ENCODE assay signal across 8 cellular contexts in the genomic region with DNA sequence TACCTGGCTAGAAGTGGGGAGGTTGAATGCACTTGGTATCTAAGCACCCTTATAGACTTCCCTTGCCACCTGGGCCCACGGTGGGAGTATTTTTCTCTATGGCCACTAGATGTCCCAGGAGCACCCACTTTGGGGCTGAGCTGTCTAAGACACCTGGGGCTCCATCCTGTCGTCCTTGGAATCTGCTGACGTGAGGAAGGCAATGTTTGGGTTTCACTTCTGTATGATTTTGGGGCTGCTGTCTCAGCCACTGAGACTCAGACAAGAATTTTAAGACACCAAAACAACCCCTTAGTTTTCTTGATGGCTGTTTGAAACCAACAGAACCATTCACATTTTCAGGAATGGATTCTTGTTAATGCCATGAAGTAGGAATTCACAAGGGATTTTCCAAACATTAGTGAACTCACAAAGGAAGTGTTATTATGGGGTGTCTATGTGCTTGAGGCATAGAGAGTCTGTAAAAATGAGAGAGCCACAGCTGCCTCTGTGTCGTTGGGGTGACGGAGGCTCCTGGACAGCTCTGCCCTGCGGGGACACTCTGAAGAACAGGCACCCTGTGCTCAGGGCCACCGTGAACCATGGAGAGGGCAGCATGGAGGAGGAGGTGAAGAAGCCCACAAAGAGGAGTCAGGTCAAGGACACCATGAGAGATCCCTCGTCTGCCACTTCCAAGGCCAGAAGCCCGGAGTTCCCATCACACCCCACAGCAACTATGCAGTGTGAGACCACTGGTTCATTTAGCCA.
A peak's percentile ranks its signal among the peaks of the same experiment; 100 is the strongest.
DNase-seq lines count a peak whose midpoint lies in the region; ATAC-seq, FAIRE-seq and TF ChIP-seq lines count a peak whose summit lies in the region.

No MANE protein-coding gene starts in this region.

- no peak overlapping the region for H2BK5ac ChIP-seq in H1 (ENCODE audit: low read depth, low read length)

- CTCF ChIA-PET in activated CD4-positive, alpha-beta memory T cell treated with anti-CD3 and anti-CD28 coated beads, Interleukin-2, amount 10 ng/mL, durations not matched to agents 7 days and 5 days (lab: Charles Lee), result interaction anchor here (0.7 to 4.1 kb wide), 18 partner anchors 9 to 202 kb away, joined by 3 to 42 read pairs (median 5); no protein-coding TSS in a partner anchor
- CTCF ChIA-PET in H1 (lab: Charles Lee; ENCODE audit: partially characterized antibody), result interaction anchor here (0.6 to 5.5 kb wide), 41 partner anchors 8 to 420 kb away, joined by 3 to 42 read pairs (median 3); a partner anchor contains a TSS

- peak overlapping the region in 1 of 2 experiments; percentile 16; a peak in 1 of 4 replicates for H3K4me2 ChIP-seq in H1 (ENCODE audit: insufficient read depth in 1 of 2, low read depth in 2 of 2, low read length in 2 of 2)

- 0 out of 2 replicates have a peak overlapping the region, but pooled peaks have one; percentile 51 for H2AFZ ChIP-seq in H1 (ENCODE audit: low read length)

- no peak overlapping the region for H3K4me3 Mint-ChIP-seq in activated CD4-positive, alpha-beta memory T cell treated with anti-CD3 and anti-CD28 coated beads, Interleukin-2, amount 10 ng/mL, durations not matched to agents 7 days and 5 days
- H3K4me3 Mint-ChIP-seq in stimulated activated naive B cell treated with anti-CD40 and anti-IgM and Interleukin-4, amounts not matched to agents 10 μg/mL and 1 μg/mL and 100 μg/mL, for 72 hours, result no peak overlapping the region

- TF ChIP-seq CTCF in AG09319 (IDR thresholded peaks at IDR 0.05; ENCODE audit: low read depth, low read length) (peak; percentile 77), H1 (IDR thresholded peaks at IDR 0.05; ENCODE audit: control extremely low read depth in 1 of 3, insufficient read depth in 1 of 3, low read depth in 1 of 3, low read length in 3 of 3) (peak; percentile 59 to 80 (median 77))

- WGBS in H1 (ENCODE audit: extremely low coverage in 1 of 2, insufficient coverage in 1 of 2, insufficient read length in 1 of 2, insufficient replicate concordance in 2 of 2, low coverage in 1 of 2, low lambda C conversion rate in 2 of 2, missing lambda C conversion rate in 1 of 2), 2 experiments, result 63% methylated on average over 9 of the region's 9 CpGs; no CpG with 5 or more reads in 1 of the 2 experiments

- H3K9me3 Mint-ChIP-seq in activated CD4-positive, alpha-beta memory T cell treated with anti-CD3 and anti-CD28 coated beads, Interleukin-2, amount 10 ng/mL, durations not matched to agents 7 days and 5 days, result no peaks in the 10 kb centered on the region
- H3K9me3 Mint-ChIP-seq in stimulated activated naive B cell treated with anti-CD40 and anti-IgM and Interleukin-4, amounts not matched to agents 10 μg/mL and 1 μg/mL and 100 μg/mL, for 72 hours, result no peaks in the 10 kb centered on the region

- no peaks in the 10 kb centered on the region for H3K79me1 ChIP-seq in H1 (ENCODE audit: low read depth, low read length)

- H3K9ac ChIP-seq in H1 (replicated peaks in 1 of 4; ENCODE audit: extremely low read depth in 1 of 4, low read depth in 3 of 4, low read length in 3 of 4), result no peak overlapping the region

- H4K20me1 ChIP-seq in H1 (replicated peaks in 1 of 2; ENCODE audit: control insufficient read depth in 1 of 2, insufficient read depth in 2 of 2, low read length in 2 of 2), result no peaks in the 10 kb centered on the region

- H3K23me2 ChIP-seq in H1 (ENCODE audit: low read depth, low read length), result no peaks in the 10 kb centered on the region

- H2BK20ac ChIP-seq in H1 (ENCODE audit: low read length), result 0 out of 2 replicates have a peak overlapping the region, but pooled peaks have one; percentile 9

- no peaks in the 10 kb centered on the region for H3K79me2 ChIP-seq in H1 (ENCODE audit: control insufficient read depth in 1 of 2, insufficient read depth in 2 of 2, low read length in 2 of 2)

- H3K4me1 Mint-ChIP-seq in activated CD4-positive, alpha-beta memory T cell treated with anti-CD3 and anti-CD28 coated beads, Interleukin-2, amount 10 ng/mL, durations not matched to agents 7 days and 5 days, result peaks cover 14% of the 10 kb centered on the region
- peaks cover 11 to 20% of the 10 kb centered on the region in 2 donors for H3K4me1 Mint-ChIP-seq in stimulated activated naive B cell treated with anti-CD40 and anti-IgM and Interleukin-4, amounts not matched to agents 10 μg/mL and 1 μg/mL and 100 μg/mL, for 72 hours

- TF ChIP-seq EP300 in H1 (IDR thresholded peaks at IDR 0.05; ENCODE audit: borderline replicate concordance in 1 of 2, low read depth in 2 of 2, low read length in 2 of 2), result no peak

- H3K4me1 ChIP-seq in H1 (replicated peaks in 1 of 4; ENCODE audit: control insufficient read depth in 3 of 4, insufficient read depth in 4 of 4, low read length in 3 of 4) (peaks cover 0 to 13% (median 6%) of the 10 kb centered on the region in 4 experiments; a peak in 5 of 7 replicates), muscle layer of duodenum (ENCODE audit: control insufficient read depth in 1 of 2, insufficient read depth in 2 of 2, low read length in 2 of 2) (peaks cover 5 to 24% of the 10 kb centered on the region in 2 donors)

- peak; percentile 96 for FAIRE-seq in H1 (lab: Jason Lieb, UNC)

- no peak overlapping the region for H4K8ac ChIP-seq in H1 (ENCODE audit: extremely low read depth, insufficient read depth, low read length)

- H4K5ac ChIP-seq in H1 (ENCODE audit: insufficient read length, low read depth, low read length), result no peak overlapping the region

- DNase-seq in AG09319 (ENCODE audit: extremely low read depth, low read depth), result no peak
- peak; percentile 58 for DNase-seq in NCI-H524 treated with DMSO at 0.1 percent for 48 hours (lab: John Stamatoyannopoulos, UW)
- DNase-seq in activated CD4-positive, alpha-beta memory T cell treated with anti-CD3 and anti-CD28 coated beads, Interleukin-2, amount 10 ng/mL, durations not matched to agents 7 days and 5 days, result peak; percentile 73
- peak; percentile 49 to 76 for DNase-seq in H1 (ENCODE audit: low read depth in 1 of 2, low spot score in 2 of 2)
- DNase-seq in stimulated activated naive B cell treated with anti-CD40 and anti-IgM and Interleukin-4, amounts not matched to agents 10 μg/mL and 1 μg/mL and 100 μg/mL, for 72 hours, result peak; percentile 58

- H3K27me3 ChIP-seq in H1 (replicated peaks in 1 of 4; ENCODE audit: control insufficient read depth in 3 of 4, extremely low read depth in 1 of 4, insufficient read depth in 3 of 4, low read length in 3 of 4) (no peaks in the 10 kb centered on the region), muscle layer of duodenum (ENCODE audit: low read depth, low read length) (no peaks in the 10 kb centered on the region)

- peaks cover 10% of the 10 kb centered on the region for H3K27me3 Mint-ChIP-seq in activated CD4-positive, alpha-beta memory T cell treated with anti-CD3 and anti-CD28 coated beads, Interleukin-2, amount 10 ng/mL, durations not matched to agents 7 days and 5 days
- H3K27me3 Mint-ChIP-seq in stimulated activated naive B cell treated with anti-CD40 and anti-IgM and Interleukin-4, amounts not matched to agents 10 μg/mL and 1 μg/mL and 100 μg/mL, for 72 hours, result peaks cover 16 to 24% of the 10 kb centered on the region in 2 donors

- H2BK12ac ChIP-seq in H1 (ENCODE audit: low read depth, low read length), result peak overlapping the region; percentile 82; the same call in 1 of the 2 replicates

- no peak for TF ChIP-seq POLR2A in H1 (IDR thresholded peaks at IDR 0.05; ENCODE audit: control extremely low read depth in 1 of 2, low read depth in 2 of 2, low read length in 2 of 2)

- peak; percentile 91 to 93 for TF ChIP-seq RAD21 in H1 (IDR thresholded peaks at IDR 0.05 in 1 of 2, conservative IDR thresholded peaks at IDR 0.05 in 1 of 2; ENCODE audit: low read depth in 2 of 2, low read length in 2 of 2)

- ATAC-seq in GM18858 (IDR thresholded peaks at IDR 0.05; ENCODE audit: unreplicated experiment) (peak; percentile 79), HG03135 (IDR thresholded peaks at IDR 0.05; ENCODE audit: unreplicated experiment) (peak; percentile 94)
- ATAC-seq in stimulated activated naive B cell treated with anti-CD40 and anti-IgM and Interleukin-4, amounts not matched to agents 10 μg/mL and 1 μg/mL and 100 μg/mL, for 72 hours (replicated peaks), result peak; percentile 98

- no peak overlapping the region for H2BK15ac ChIP-seq in H1 (ENCODE audit: low read length)

- H3K27ac ChIP-seq in H1 (ENCODE audit: low read depth, low read length), result no peak overlapping the region
- peak overlapping the region; percentile 42 for H3K27ac ChIP-seq in muscle layer of duodenum (ENCODE audit: low read length)

- H3K23ac ChIP-seq in H1 (ENCODE audit: insufficient read length), result no peak overlapping the region

- no peak overlapping the region; the same call in 1 of the 2 replicates for H3K18ac ChIP-seq in H1 (ENCODE audit: extremely low read depth, low read length)

- no peak overlapping the region for H3K14ac ChIP-seq in H1 (ENCODE audit: insufficient read length)

- POLR2A ChIA-PET in activated CD4-positive, alpha-beta memory T cell treated with anti-CD3 and anti-CD28 coated beads, Interleukin-2, amount 10 ng/mL, durations not matched to agents 7 days and 5 days (lab: Charles Lee), result interaction anchor here (1.0 to 1.8 kb wide), 2 partner anchors 107 to 172 kb away, joined by 4 to 5 read pairs; a partner anchor contains a TSS
- POLR2A ChIA-PET in H1 (lab: Charles Lee; ENCODE audit: partially characterized antibody), result interaction anchor here (0.9 kb wide), 2 partner anchors 19 to 164 kb away, joined by 3 to 4 read pairs; no protein-coding TSS in a partner anchor

- no peaks in the 10 kb centered on the region for H3K9me3 ChIP-seq in H1 (ENCODE audit: insufficient read depth in 2 of 2, low read depth in 1 of 2, low read length in 1 of 2)
- no peaks in the 10 kb centered on the region for H3K9me3 ChIP-seq in muscle layer of duodenum (ENCODE audit: control insufficient read depth in 1 of 2, low read length in 2 of 2)

- H2BK120ac ChIP-seq in H1 (replicated peaks; ENCODE audit: low read depth, low read length), result no peak overlapping the region

- H2AK5ac ChIP-seq in H1 (ENCODE audit: low read depth, low read length), result no peak overlapping the region

- no peak overlapping the region for H3K56ac ChIP-seq in H1 (replicated peaks; ENCODE audit: insufficient read length, low read depth, low read length)

- H3K36me3 Mint-ChIP-seq in activated CD4-positive, alpha-beta memory T cell treated with anti-CD3 and anti-CD28 coated beads, Interleukin-2, amount 10 ng/mL, durations not matched to agents 7 days and 5 days (ENCODE audit: low read depth), result no peaks in the 10 kb centered on the region
- no peaks in the 10 kb centered on the region for H3K36me3 Mint-ChIP-seq in stimulated activated naive B cell treated with anti-CD40 and anti-IgM and Interleukin-4, amounts not matched to agents 10 μg/mL and 1 μg/mL and 100 μg/mL, for 72 hours

- no peak overlapping the region for H4K91ac ChIP-seq in H1 (replicated peaks; ENCODE audit: insufficient read length, low read length)

- H3K4me3 ChIP-seq in H1 (ENCODE audit: extremely low read depth in 1 of 4, insufficient read depth in 2 of 4, low read depth in 3 of 4, low read length in 4 of 4) (no peak overlapping the region), muscle layer of duodenum (ENCODE audit: low read depth in 1 of 2, low read length in 2 of 2) (no peak overlapping the region)

- H3K27ac Mint-ChIP-seq in activated CD4-positive, alpha-beta memory T cell treated with anti-CD3 and anti-CD28 coated beads, Interleukin-2, amount 10 ng/mL, durations not matched to agents 7 days and 5 days, result no peak overlapping the region
- peak overlapping the region; percentile 33 for H3K27ac Mint-ChIP-seq in stimulated activated naive B cell treated with anti-CD40 and anti-IgM and Interleukin-4, amounts not matched to agents 10 μg/mL and 1 μg/mL and 100 μg/mL, for 72 hours

- H3K4ac ChIP-seq in H1 (replicated peaks; ENCODE audit: insufficient read length, low read depth, low read length), result no peak overlapping the region

- H3K36me3 ChIP-seq in H1 (ENCODE audit: control insufficient read depth in 2 of 4, insufficient read depth in 4 of 4, low read length in 3 of 4) (no peaks in the 10 kb centered on the region), muscle layer of duodenum (ENCODE audit: control insufficient read depth in 1 of 2, insufficient read depth in 2 of 2, low read length in 2 of 2) (no peaks in the 10 kb centered on the region)
